19 cellular contexts compared by ENCODE assay signal in genomic region chr6:110462884-110463481, GRCh38. TPM values are rescaled to one million over a fixed set of nuclear protein-coding genes. Genes with fewer than 3 reads are reported as not detected.
DNase-seq lines count a peak whose midpoint lies in the region; ATAC-seq and TF ChIP-seq lines count a peak whose summit lies in the region.
"Had no signal": no experiment of that assay in that cellular context is flagged by ENCODE, and none has a peak within 500 bp of the region (broad histone marks: within the 10 kb centered on the region; RNA-seq: fewer than 3 reads in every experiment).

No MANE protein-coding gene starts in this region.

- BruUV-seq in HCT116 (replicated peaks; lab: Mats Ljungman, UMichigan) = no TSS peak

- POLR2A ChIA-PET in HCT116 (lab: Charles Lee) = no interaction called here
- POLR2A ChIA-PET in CD8-positive, alpha-beta T cell (lab: Charles Lee) = no interaction called here

- H3K27me3 Mint-ChIP-seq in endodermal cell (ENCODE audit: insufficient read depth) = no peaks in the 10 kb centered on the region
- no peaks in the 10 kb centered on the region for H3K27me3 Mint-ChIP-seq in CD8-positive, alpha-beta T cell (ENCODE audit: low read depth)
- no peaks in the 10 kb centered on the region for H3K27me3 Mint-ChIP-seq in stimulated activated naive CD8-positive, alpha-beta T cell treated with anti-CD3 and anti-CD28 coated beads, Interleukin-15, amount 100 ng/mL, for 72 hours

- no peaks in the 10 kb centered on the region for H3K79me2 ChIP-seq in HCT116 (ENCODE audit: insufficient read depth, low read length)

- peaks cover 38% of the 10 kb centered on the region for H3K9me3 Mint-ChIP-seq in endodermal cell
- H3K9me3 Mint-ChIP-seq in CD8-positive, alpha-beta T cell = peaks cover 30% of the 10 kb centered on the region
- peaks cover 10 to 22% of the 10 kb centered on the region in 2 donors for H3K9me3 Mint-ChIP-seq in stimulated activated naive CD8-positive, alpha-beta T cell treated with anti-CD3 and anti-CD28 coated beads, Interleukin-15, amount 100 ng/mL, for 72 hours

- H3K4me3 ChIP-seq in HCT116 (replicated peaks in 1 of 2; ENCODE audit: low read depth in 1 of 2, low read length in 2 of 2) = no peak overlapping the region
- peak overlapping the region; percentile 29 for H3K4me3 ChIP-seq in endodermal cell (ENCODE audit: low read length)
- H3K4me3 ChIP-seq in CD8-positive, alpha-beta T cell (ENCODE audit: low read depth, low read length) = no peak overlapping the region
- H3K4me3 ChIP-seq: A549, GM23248 had no signal

- no peak overlapping the region for H3K4me3 Mint-ChIP-seq in endodermal cell
- H3K4me3 Mint-ChIP-seq in CD8-positive, alpha-beta T cell = no peak overlapping the region
- H3K4me3 Mint-ChIP-seq in stimulated activated naive CD8-positive, alpha-beta T cell treated with anti-CD3 and anti-CD28 coated beads, Interleukin-15, amount 100 ng/mL, for 72 hours = no peak overlapping the region
- H3K4me3 Mint-ChIP-seq: CD4-positive, alpha-beta memory T cell; H9 had no signal

- H3K4me1 ChIP-seq in HCT116 (ENCODE audit: control insufficient read depth in 1 of 2, insufficient read depth in 2 of 2, low read length in 2 of 2) = no peaks in the 10 kb centered on the region
- no peaks in the 10 kb centered on the region for H3K4me1 ChIP-seq in endodermal cell (ENCODE audit: control insufficient read depth, insufficient read depth, low read length)
- no peaks in the 10 kb centered on the region for H3K4me1 ChIP-seq in CD8-positive, alpha-beta T cell (ENCODE audit: insufficient read depth, low read length)
- H3K4me1 ChIP-seq: A549, Caco-2 had no signal

- no peak for TF ChIP-seq CTCF in HCT116 (IDR thresholded peaks at IDR 0.05 in 2 of 3, conservative IDR thresholded peaks at IDR 0.05 in 1 of 3; ENCODE audit: borderline replicate concordance in 1 of 3, insufficient read depth in 1 of 3, low read depth in 2 of 3, low read length in 2 of 3)
- TF ChIP-seq CTCF in endodermal cell (conservative IDR thresholded peaks at IDR 0.05) = no peak
- no peak for TF ChIP-seq CTCF in CD8-positive, alpha-beta T cell (IDR thresholded peaks at IDR 0.05)

- H3K4me1 Mint-ChIP-seq in endodermal cell = no peaks in the 10 kb centered on the region
- H3K4me1 Mint-ChIP-seq in CD8-positive, alpha-beta T cell (ENCODE audit: low read depth) = no peaks in the 10 kb centered on the region
- H3K4me1 Mint-ChIP-seq in stimulated activated naive CD8-positive, alpha-beta T cell treated with anti-CD3 and anti-CD28 coated beads, Interleukin-15, amount 100 ng/mL, for 72 hours = no peaks in the 10 kb centered on the region
- H3K4me1 Mint-ChIP-seq: CD4-positive, alpha-beta memory T cell; H9 had no signal

- no peak overlapping the region for H3K27ac Mint-ChIP-seq in endodermal cell
- H3K27ac Mint-ChIP-seq in CD8-positive, alpha-beta T cell = no peak overlapping the region
- no peak overlapping the region for H3K27ac Mint-ChIP-seq in stimulated activated naive CD8-positive, alpha-beta T cell treated with anti-CD3 and anti-CD28 coated beads, Interleukin-15, amount 100 ng/mL, for 72 hours
- H3K27ac Mint-ChIP-seq: CD4-positive, alpha-beta memory T cell; H9 had no signal

- DNase-seq in HCT116 (ENCODE audit: low read depth, low spot score) (no peak), M059J (ENCODE audit: low read depth) (peak; percentile 12), endodermal cell (no peak), left colon (no peak)
- DNase-seq in CD8-positive, alpha-beta T cell = no peak
- DNase-seq in stimulated activated naive CD8-positive, alpha-beta T cell treated with anti-CD3 and anti-CD28 coated beads, Interleukin-15, amount 100 ng/mL, for 72 hours = no peak
- DNase-seq: 8988T; ACHN; AML-193; C1 segment of cervical spinal cord; Caco-2; CD4-positive, alpha-beta memory T cell; DMS153; DND-41; GM23248; H9 had no signal

- H3K36me3 ChIP-seq in HCT116 (ENCODE audit: control insufficient read depth in 1 of 2, insufficient read depth in 2 of 2, low read length in 2 of 2) (no peaks in the 10 kb centered on the region), endodermal cell (ENCODE audit: control insufficient read depth, insufficient read depth, low read length) (no peaks in the 10 kb centered on the region)
- H3K36me3 ChIP-seq in CD8-positive, alpha-beta T cell (ENCODE audit: insufficient read depth, low read length) = no peaks in the 10 kb centered on the region

- no peaks in the 10 kb centered on the region for H3K27me3 ChIP-seq in HCT116 (ENCODE audit: insufficient read depth, low read length)
- H3K27me3 ChIP-seq in endodermal cell (ENCODE audit: control insufficient read depth, insufficient read depth, low read length, poor library complexity, severe bottlenecking) = no peaks in the 10 kb centered on the region
- H3K27me3 ChIP-seq in CD8-positive, alpha-beta T cell (ENCODE audit: insufficient read depth, low read length) = no peaks in the 10 kb centered on the region

- peaks cover 2% of the 10 kb centered on the region for H3K36me3 Mint-ChIP-seq in endodermal cell (ENCODE audit: low read depth)
- H3K36me3 Mint-ChIP-seq in CD8-positive, alpha-beta T cell = no peaks in the 10 kb centered on the region

- no peak for ATAC-seq in HCT116
- no peak for ATAC-seq in CD8-positive, alpha-beta T cell
- ATAC-seq in left colon = no peak
- no peak for ATAC-seq in stimulated activated naive CD8-positive, alpha-beta T cell treated with anti-CD3 and anti-CD28 coated beads, Interleukin-15, amount 100 ng/mL, for 72 hours
- ATAC-seq: A549 had no signal

- TF ChIP-seq POLR2A in HCT116 (IDR thresholded peaks at IDR 0.05; ENCODE audit: borderline replicate concordance, extremely low read depth, insufficient read depth, insufficient read length) = no peak

- no peak overlapping the region for H2AFZ ChIP-seq in HCT116 (ENCODE audit: low read depth, low read length, poor library complexity, severe bottlenecking)
- H2AFZ ChIP-seq: GM23248 had no signal

- no peak overlapping the region for H3K27ac ChIP-seq in HCT116 (ENCODE audit: low read depth, low read length)
- H3K27ac ChIP-seq in endodermal cell (ENCODE audit: low read depth, low read length) = no peak overlapping the region
- no peak overlapping the region for H3K27ac ChIP-seq in CD8-positive, alpha-beta T cell (ENCODE audit: low read depth, low read length)
- H3K27ac ChIP-seq: A549, GM23248 had no signal

- intact Hi-C loops in HCT116 (cut with micrococcal nuclease) (no loop called here), left colon (cut with DNase I, micrococcal nuclease) (no loop called here)
- intact Hi-C loops in CD8-positive, alpha-beta T cell (cut with DNase I, micrococcal nuclease) = no loop called here

- H4K20me1 ChIP-seq in HCT116 (ENCODE audit: insufficient read depth) = no peaks in the 10 kb centered on the region

- TF ChIP-seq RAD21 in HCT116 (IDR thresholded peaks at IDR 0.05; ENCODE audit: low read depth) = no peak

- no peaks in the 10 kb centered on the region for H3K9me2 ChIP-seq in HCT116 (ENCODE audit: insufficient read depth)

- RAD21 ChIA-PET in HCT116 (lab: Charles Lee; ENCODE audit: low non-redundant PET in 1 of 2, low total read pairs in 2 of 2, uncharacterized antibody in 2 of 2, unreplicated experiment in 2 of 2) = no interaction called here

- H3K9me3 ChIP-seq in HCT116 (ENCODE audit: control insufficient read depth in 1 of 2, insufficient read depth in 1 of 2, low read depth in 1 of 2, low read length in 2 of 2) (no peaks in the 10 kb centered on the region; a peak in 1 of 4 replicates), endodermal cell (ENCODE audit: control insufficient read depth, low read length) (peaks cover 45% of the 10 kb centered on the region)
- no peaks in the 10 kb centered on the region for H3K9me3 ChIP-seq in CD8-positive, alpha-beta T cell (ENCODE audit: low read length)

- CTCF ChIA-PET in HCT116 (lab: Charles Lee) = no interaction called here
- CTCF ChIA-PET in CD8-positive, alpha-beta T cell (lab: Charles Lee) = no interaction called here

- no peak overlapping the region for H3K4me2 ChIP-seq in HCT116 (ENCODE audit: low read length)
- H3K4me2 ChIP-seq: A549 had no signal

- H3K9ac ChIP-seq in HCT116 (ENCODE audit: low read length) = no peak overlapping the region
- H3K9ac ChIP-seq in endodermal cell (ENCODE audit: extremely low read depth, low read length, poor library complexity, severe bottlenecking) = no peak overlapping the region
- H3K9ac ChIP-seq: GM23248 had no signal

- WGBS in endodermal cell (ENCODE audit: insufficient coverage in 1 of 2, insufficient read length in 1 of 2), 2 experiments = 91 to 94% methylated on average over 2 of the region's 2 CpGs

TF ChIP-seq in HCT116, 20 proteins besides CTCF, POLR2A, EP300 and RAD21:
- no peak for TF ChIP-seq ZBTB33 (IDR thresholded peaks at IDR 0.05; ENCODE audit: extremely low read depth, insufficient replicate concordance, low read length)
- TF ChIP-seq CBX3 (IDR thresholded peaks at IDR 0.05; ENCODE audit: low read depth) = peak; percentile 88

RNA-seq across cellular contexts. Expression of gene SLC22A16, which starts 13.4 kb away (rescaled TPM):
- total RNA-seq in HCT116 (2021; ENCODE audit: unreplicated experiment) (not detected), endodermal cell (not detected), left colon (not detected)
- polyA plus RNA-seq in HCT116 (2012) = not detected in 2 replicates
- 0.42 TPM in 1 of 2 replicates, not detected in the other for total RNA-seq in M059J (2014; rRNA removed; shearing (Covaris generic))
- not detected for polyA plus RNA-seq in endodermal cell (2013, experiment 1 of 2)
- polyA plus RNA-seq in endodermal cell (2013, experiment 2 of 2) = not detected
- total RNA-seq in CD8-positive, alpha-beta T cell = not detected
- total RNA-seq: Caco-2; CD4-positive, alpha-beta memory T cell; GM23248; H4; H9 had no signal
- polyA plus RNA-seq: A549; BJ; CD4-positive, alpha-beta memory T cell; GM23248 had no signal

RNA-seq across cellular contexts. Expression of gene DDO, which starts 47.6 kb away (rescaled TPM):
- total RNA-seq in HCT116 (2021; ENCODE audit: unreplicated experiment) (not detected), endodermal cell (not detected), left colon (1 to 10 TPM; 2.0 to 3.5 TPM)
- polyA plus RNA-seq in HCT116 (2012) = 0.05 TPM in 1 of 2 replicates, not detected in the other
- 16.5 and 24.7 TPM in 2 replicates for total RNA-seq in M059J (2014; rRNA removed; shearing (Covaris generic))
- not detected for polyA plus RNA-seq in endodermal cell (2013, experiment 1 of 2)
- not detected for polyA plus RNA-seq in endodermal cell (2013, experiment 2 of 2)
- total RNA-seq in CD8-positive, alpha-beta T cell = not detected
- total RNA-seq: Caco-2; CD4-positive, alpha-beta memory T cell; GM23248; H9 had no signal
- polyA plus RNA-seq: CD4-positive, alpha-beta memory T cell; GM23248 had no signal
